In genomic region chr15:90869140-90869541, GRCh38 we compare ENCODE assay signal across 8 cellular contexts. TPM values are rescaled to one million over a fixed set of nuclear protein-coding genes. Genes with fewer than 3 reads are reported as not detected.
DNase-seq lines count a peak whose midpoint lies in the region; ATAC-seq and TF ChIP-seq lines count a peak whose summit lies in the region.

No MANE protein-coding gene starts in this region.

- H3K4me3 ChIP-seq in heart right ventricle (peak overlapping the region in 1 of 10 donors; percentile 92), ascending aorta (no peak overlapping the region), upper lobe of left lung (no peak overlapping the region)

- peaks cover 0 to 2% (median 0%) of the 10 kb centered on the region in 9 donors for H3K36me3 ChIP-seq in heart right ventricle
- no peaks in the 10 kb centered on the region for H3K36me3 ChIP-seq in ascending aorta
- H3K36me3 ChIP-seq in upper lobe of left lung = no peaks in the 10 kb centered on the region

- TF ChIP-seq EP300 in upper lobe of left lung (IDR thresholded peaks at IDR 0.05) = no peak

- H3K27me3 ChIP-seq in heart right ventricle (no peaks in the 10 kb centered on the region), ascending aorta (no peaks in the 10 kb centered on the region), upper lobe of left lung (no peaks in the 10 kb centered on the region), foreskin keratinocyte (no peaks in the 10 kb centered on the region)

- DNase-seq in heart right ventricle (no peak), Right ventricle myocardium superior (no peak), ascending aorta (ENCODE audit: low spot score in 2 of 2) (no peak), mesothelial cell of epicardium (ENCODE audit: low spot score in 2 of 2, unreplicated experiment in 2 of 2) (no peak), upper lobe of left lung (no peak), NCI-H1105 treated with DMSO at 0.1 percent for 48 hours (lab: John Stamatoyannopoulos, UW) (no peak), G401 (ENCODE audit: low spot score) (no peak), foreskin keratinocyte (no peak)

- H3K9me3 ChIP-seq in heart right ventricle = no peaks in the 10 kb centered on the region
- H3K9me3 ChIP-seq in ascending aorta = no peaks in the 10 kb centered on the region
- H3K9me3 ChIP-seq in upper lobe of left lung = no peaks in the 10 kb centered on the region

- in situ Hi-C loops in G401 (cut with HindIII; ENCODE audit: low sequenced_read_pairs) = no loop called here

- no peaks in the 10 kb centered on the region for H3K9me3 Mint-ChIP-seq in mesothelial cell of epicardium

- H3K36me3 Mint-ChIP-seq in mesothelial cell of epicardium = no peaks in the 10 kb centered on the region

- ATAC-seq in heart right ventricle (no peak), Right ventricle myocardium superior (ENCODE audit: poor library complexity) (no peak), upper lobe of left lung (ENCODE audit: low FRiP score in 2 of 2) (no peak), foreskin keratinocyte (no peak)

- H3K27ac ChIP-seq in heart right ventricle = peak overlapping the region; percentile 57 to 100 (median 98)
- peak overlapping the region; percentile 91 to 95 for H3K27ac ChIP-seq in ascending aorta
- peak overlapping the region; percentile 97 to 99 (median 98) for H3K27ac ChIP-seq in upper lobe of left lung
- H3K27ac ChIP-seq in foreskin keratinocyte = no peak overlapping the region

- intact Hi-C loops in heart right ventricle (cut with DNase I) (loop anchor here in 3 of 10 donors (2.0 to 10.0 kb wide), 3 partner anchors 57 to 152 kb away; partner anchors contain the start of gene BLM (in 1 of the 3)), Right ventricle myocardium superior (cut with DNase I) (no loop called here), ascending aorta (cut with DNase I) (no loop called here)

- H3K4me1 ChIP-seq in heart right ventricle = peaks cover 20 to 64% (median 47%) of the 10 kb centered on the region in 9 donors
- H3K4me1 ChIP-seq in ascending aorta = peaks cover 10 to 33% of the 10 kb centered on the region in 2 donors
- peaks cover 43 to 70% (median 59%) of the 10 kb centered on the region in 4 donors for H3K4me1 ChIP-seq in upper lobe of left lung
- peaks cover 25% of the 10 kb centered on the region for H3K4me1 ChIP-seq in foreskin keratinocyte

- TF ChIP-seq CTCF in heart right ventricle (IDR thresholded peaks at IDR 0.05) (no peak), ascending aorta (IDR thresholded peaks at IDR 0.05) (no peak), mesothelial cell of epicardium (IDR thresholded peaks at IDR 0.05; ENCODE audit: unreplicated experiment) (no peak), upper lobe of left lung (IDR thresholded peaks at IDR 0.05) (no peak), foreskin keratinocyte (conservative IDR thresholded peaks at IDR 0.05) (no peak)

- H3K27me3 Mint-ChIP-seq in mesothelial cell of epicardium (ENCODE audit: low read depth) = no peaks in the 10 kb centered on the region

- H3K4me3 Mint-ChIP-seq in mesothelial cell of epicardium = peak overlapping the region; percentile 36

- H3K4me1 Mint-ChIP-seq in mesothelial cell of epicardium = peaks cover 63% of the 10 kb centered on the region

- TF ChIP-seq POLR2A in upper lobe of left lung (IDR thresholded peaks at IDR 0.05) = no peak

- peak overlapping the region; percentile 97 for H3K27ac Mint-ChIP-seq in mesothelial cell of epicardium

RNA-seq across cellular contexts. Expression of gene FURIN, which starts 0.8 kb away (rescaled TPM):
- 10 to 100 TPM; 35.1 to 82.5 (median 40.9) TPM for total RNA-seq in heart right ventricle
- polyA plus RNA-seq in heart right ventricle = 10 to 100 TPM; 29.5 to 77.1 TPM
- 45.0 TPM for total RNA-seq in Right ventricle myocardium superior
- total RNA-seq in ascending aorta = 86.3 TPM
- 97.7 to 98.8 TPM (median 98.8 TPM) in 3 replicates for total RNA-seq in mesothelial cell of epicardium
- total RNA-seq in upper lobe of left lung = 100 to 1,000 TPM in 4 of 6 donors, 10 to 100 TPM in 2; 59.0 to 150 (median 108) TPM
- 21.8 and 28.9 TPM in 2 replicates for total RNA-seq in G401 (2014; rRNA removed; shearing (Covaris generic))
- total RNA-seq in foreskin keratinocyte = 62.7 and 78.9 TPM in 2 replicates
- polyA plus RNA-seq in foreskin keratinocyte = 47.7 and 55.9 TPM in 2 replicates

RNA-seq across cellular contexts. Expression of gene FES, which starts 15.2 kb away (rescaled TPM):
- total RNA-seq in heart right ventricle = 10 to 100 TPM in 8 of 10 donors, 1 to 10 TPM in 2; 8.6 to 27.7 (median 11.5) TPM
- 10 to 100 TPM; 17.7 to 23.3 TPM for polyA plus RNA-seq in heart right ventricle
- total RNA-seq in Right ventricle myocardium superior = 17.1 TPM
- 65.1 TPM for total RNA-seq in ascending aorta
- total RNA-seq in mesothelial cell of epicardium = 26.5 to 32.6 TPM (median 29.4 TPM) in 3 replicates
- total RNA-seq in upper lobe of left lung = 100 to 1,000 TPM in 2 of 6 donors, 10 to 100 TPM in 4; 33.4 to 144 (median 68.3) TPM
- total RNA-seq in G401 (2014; rRNA removed; shearing (Covaris generic)) = 0.43 and 0.64 TPM in 2 replicates
- 1.5 and 1.8 TPM in 2 replicates for total RNA-seq in foreskin keratinocyte
- polyA plus RNA-seq in foreskin keratinocyte = 0.69 and 1.5 TPM in 2 replicates

RNA-seq across cellular contexts. Expression of gene MAN2A2, which starts 34.0 kb away (rescaled TPM):
- 100 to 1,000 TPM in 4 of 10 donors, 10 to 100 TPM in 6; 78.3 to 157 (median 98.1) TPM for total RNA-seq in heart right ventricle
- polyA plus RNA-seq in heart right ventricle = 10 to 100 TPM; 24.8 to 84.5 TPM
- 130 TPM for total RNA-seq in Right ventricle myocardium superior
- 90.4 TPM for total RNA-seq in ascending aorta
- 89.0 to 104 TPM (median 101 TPM) in 3 replicates for total RNA-seq in mesothelial cell of epicardium
- 100 to 1,000 TPM in 2 of 6 donors, 10 to 100 TPM in 4; 36.8 to 219 (median 90.1) TPM for total RNA-seq in upper lobe of left lung
- 23.8 and 33.4 TPM in 2 replicates for total RNA-seq in G401 (2014; rRNA removed; shearing (Covaris generic))
- 10.3 and 11.0 TPM in 2 replicates for total RNA-seq in foreskin keratinocyte
- polyA plus RNA-seq in foreskin keratinocyte = 4.8 and 5.8 TPM in 2 replicates
